ENCODE assay signal across 8 cellular contexts in genomic region chr3:142976621-142977398, GRCh38. TPM values are rescaled to one million over a fixed set of nuclear protein-coding genes. Genes with fewer than 3 reads are reported as not detected.
DNase-seq lines count a peak whose midpoint lies in the region; ATAC-seq and TF ChIP-seq lines count a peak whose summit lies in the region.

No MANE protein-coding gene starts in this region.

- H3K4me3 ChIP-seq in SJSA1, result no peak overlapping the region
- no peak overlapping the region for H3K4me3 ChIP-seq in gastroesophageal sphincter

- no peaks in the 10 kb centered on the region for H3K9me3 ChIP-seq in SJSA1 (replicated peaks)
- no peaks in the 10 kb centered on the region for H3K9me3 ChIP-seq in gastroesophageal sphincter

- DNase-seq in GM04503 (ENCODE audit: low read depth), result peak; percentile 71
- DNase-seq in SJSA1 (ENCODE audit: low read depth in 1 of 2, low spot score in 2 of 2), result peak; percentile 63 to 73
- DNase-seq in pulmonary artery endothelial cell (ENCODE audit: low read depth, low spot score), result peak; percentile 84
- DNase-seq in stimulated activated CD4-positive, alpha-beta T cell treated with anti-CD3 and anti-CD28 coated beads, Interleukin-2, amount 100 ng/mL, for 48 hours, result no peak
- no peak for DNase-seq in NCI-H1105 treated with DMSO at 0.1 percent for 48 hours (lab: John Stamatoyannopoulos, UW)
- no peak for DNase-seq in stimulated activated naive CD4-positive, alpha-beta T cell (lab: John Stamatoyannopoulos, UW)

- H3K27ac ChIP-seq in SJSA1 (no peak overlapping the region), gastroesophageal sphincter (peak overlapping the region in 1 of 4 donors; percentile 27)

- ATAC-seq in gastroesophageal sphincter (peak; percentile 81), GM18502 (IDR thresholded peaks at IDR 0.05; ENCODE audit: poor library complexity, unreplicated experiment) (no peak)

- WGBS in gastroesophageal sphincter (ENCODE audit: low coverage in 1 of 2), 2 donors, result 44 to 58% methylated on average over 7 to 8 of the region's 8 CpGs

- H3K4me1 ChIP-seq in SJSA1 (replicated peaks) (peaks cover 8% of the 10 kb centered on the region), gastroesophageal sphincter (peaks cover 0 to 16% (median 0%) of the 10 kb centered on the region in 3 donors)

- TF ChIP-seq EP300 in gastroesophageal sphincter (IDR thresholded peaks at IDR 0.05), result no peak

- no peak for TF ChIP-seq CTCF in gastroesophageal sphincter (IDR thresholded peaks at IDR 0.05)

- H3K27me3 ChIP-seq in SJSA1 (replicated peaks), result 0 out of 2 replicates have a peak, but pooled peaks cover 5% of the 10 kb centered on the region
- peaks cover 12% of the 10 kb centered on the region for H3K27me3 ChIP-seq in gastroesophageal sphincter

- H3K36me3 ChIP-seq in SJSA1, result no peaks in the 10 kb centered on the region
- no peaks in the 10 kb centered on the region for H3K36me3 ChIP-seq in gastroesophageal sphincter

- TF ChIP-seq POLR2A in gastroesophageal sphincter (IDR thresholded peaks at IDR 0.05), result no peak

RNA-seq across cellular contexts. Expression of gene PAQR9, which starts 13.3 kb away (rescaled TPM):
- not detected in 2 replicates for total RNA-seq in SJSA1 (2014; rRNA removed; shearing (Covaris generic))
- total RNA-seq in gastroesophageal sphincter, result not detected
- not detected in 2 replicates for total RNA-seq in pulmonary artery endothelial cell

RNA-seq across cellular contexts. Expression of gene U2SURP, which starts 24.6 kb away (rescaled TPM):
- 76.0 and 88.2 TPM in 2 replicates for total RNA-seq in SJSA1 (2014; rRNA removed; shearing (Covaris generic))
- total RNA-seq in gastroesophageal sphincter, result 100 to 1,000 TPM in 1 of 4 donors, 10 to 100 TPM in 3; 40.5 to 111 (median 60.4) TPM
- total RNA-seq in pulmonary artery endothelial cell, result 43.7 and 49.3 TPM in 2 replicates

Comparison
In these comparisons a context has a peak if more than half of its experiments do, and no peak if none do; other contexts are left out.
1. DNase-seq: peak in GM04503 (single experiment), SJSA1 (2 of 2) and pulmonary artery endothelial cell (single experiment); none in stimulated activated CD4-positive, alpha-beta T cell treated with anti-CD3 and anti-CD28 coated beads, Interleukin-2, amount 100 ng/mL, for 48 hours (0 of 2), NCI-H1105 treated with DMSO at 0.1 percent for 48 hours (single experiment) and stimulated activated naive CD4-positive, alpha-beta T cell (0 of 6).